Comparison of ENCODE assay signal across 1 cellular context in genomic region chr7:149685455-149685854, GRCh38.
TF ChIP-seq lines count a peak whose summit lies in the region.

No MANE protein-coding gene starts in this region.

TF ChIP-seq in H1, 55 proteins besides CTCF, POLR2A, EP300 and RAD21:
- TF ChIP-seq ZNF274 (IDR thresholded peaks at IDR 0.05; ENCODE audit: borderline replicate concordance, extremely low read depth, low read length): no peak
- TF ChIP-seq TBP (IDR thresholded peaks at IDR 0.05; ENCODE audit: low read depth, low read length): peak; percentile 93
- TF ChIP-seq JUND (IDR thresholded peaks at IDR 0.05; ENCODE audit: low read length): no peak
TF ChIP-seq in H1: peak in this region for 1.
